2 cellular contexts compared by ENCODE assay signal in the genomic region with DNA sequence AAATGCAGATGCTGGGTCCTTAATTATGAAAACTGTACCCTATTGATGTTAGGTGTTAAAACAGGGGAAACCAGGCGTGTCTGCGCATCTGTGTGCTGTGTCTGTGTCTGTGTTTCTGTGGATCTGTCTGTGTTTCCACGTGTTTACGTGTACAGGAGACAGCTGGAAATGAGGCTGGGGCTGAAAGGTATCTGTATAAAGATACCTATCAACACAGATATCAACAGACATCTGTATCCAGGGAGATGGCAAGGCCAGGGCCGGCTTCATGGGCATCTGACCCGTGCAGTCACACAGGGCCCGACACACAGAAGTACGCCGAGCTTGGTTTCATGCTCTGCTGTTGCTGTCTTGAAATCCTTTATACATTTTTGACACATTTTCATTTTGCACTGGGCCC.
TF ChIP-seq lines count a peak whose summit lies in the region.

No MANE protein-coding gene starts in this region.

TF ChIP-seq in HEK293, 187 proteins besides CTCF, POLR2A, EP300 and RAD21 (continued from another document):
- TF ChIP-seq ZNF558 (tag by site-specific recombination; IDR thresholded peaks at IDR 0.05), result 0 out of 2 replicates have a peak, but pooled peaks have one; percentile 46
- TF ChIP-seq, protein P1, sequence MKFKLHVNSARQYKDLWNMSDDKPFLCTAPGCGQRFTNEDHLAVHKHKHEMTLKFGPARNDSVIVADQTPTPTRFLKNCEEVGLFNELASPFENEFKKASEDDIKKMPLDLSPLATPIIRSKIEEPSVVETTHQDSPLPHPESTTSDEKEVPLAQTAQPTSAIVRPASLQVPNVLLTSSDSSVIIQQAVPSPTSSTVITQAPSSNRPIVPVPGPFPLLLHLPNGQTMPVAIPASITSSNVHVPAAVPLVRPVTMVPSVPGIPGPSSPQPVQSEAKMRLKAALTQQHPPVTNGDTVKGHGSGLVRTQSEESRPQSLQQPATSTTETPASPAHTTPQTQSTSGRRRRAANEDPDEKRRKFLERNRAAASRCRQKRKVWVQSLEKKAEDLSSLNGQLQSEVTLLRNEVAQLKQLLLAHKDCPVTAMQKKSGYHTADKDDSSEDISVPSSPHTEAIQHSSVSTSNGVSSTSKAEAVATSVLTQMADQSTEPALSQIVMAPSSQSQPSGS (tag by site-specific recombination; IDR thresholded peaks at IDR 0.05; ENCODE audit: low read depth), result no peak
- TF ChIP-seq, protein P2, sequence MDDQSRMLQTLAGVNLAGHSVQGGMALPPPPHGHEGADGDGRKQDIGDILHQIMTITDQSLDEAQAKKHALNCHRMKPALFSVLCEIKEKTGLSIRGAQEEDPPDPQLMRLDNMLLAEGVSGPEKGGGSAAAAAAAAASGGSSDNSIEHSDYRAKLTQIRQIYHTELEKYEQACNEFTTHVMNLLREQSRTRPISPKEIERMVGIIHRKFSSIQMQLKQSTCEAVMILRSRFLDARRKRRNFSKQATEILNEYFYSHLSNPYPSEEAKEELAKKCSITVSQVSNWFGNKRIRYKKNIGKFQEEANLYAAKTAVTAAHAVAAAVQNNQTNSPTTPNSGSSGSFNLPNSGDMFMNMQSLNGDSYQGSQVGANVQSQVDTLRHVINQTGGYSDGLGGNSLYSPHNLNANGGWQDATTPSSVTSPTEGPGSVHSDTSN (CRISPR knock-in tag; IDR thresholded peaks at IDR 0.05), result no peak
- TF ChIP-seq, protein P3, sequence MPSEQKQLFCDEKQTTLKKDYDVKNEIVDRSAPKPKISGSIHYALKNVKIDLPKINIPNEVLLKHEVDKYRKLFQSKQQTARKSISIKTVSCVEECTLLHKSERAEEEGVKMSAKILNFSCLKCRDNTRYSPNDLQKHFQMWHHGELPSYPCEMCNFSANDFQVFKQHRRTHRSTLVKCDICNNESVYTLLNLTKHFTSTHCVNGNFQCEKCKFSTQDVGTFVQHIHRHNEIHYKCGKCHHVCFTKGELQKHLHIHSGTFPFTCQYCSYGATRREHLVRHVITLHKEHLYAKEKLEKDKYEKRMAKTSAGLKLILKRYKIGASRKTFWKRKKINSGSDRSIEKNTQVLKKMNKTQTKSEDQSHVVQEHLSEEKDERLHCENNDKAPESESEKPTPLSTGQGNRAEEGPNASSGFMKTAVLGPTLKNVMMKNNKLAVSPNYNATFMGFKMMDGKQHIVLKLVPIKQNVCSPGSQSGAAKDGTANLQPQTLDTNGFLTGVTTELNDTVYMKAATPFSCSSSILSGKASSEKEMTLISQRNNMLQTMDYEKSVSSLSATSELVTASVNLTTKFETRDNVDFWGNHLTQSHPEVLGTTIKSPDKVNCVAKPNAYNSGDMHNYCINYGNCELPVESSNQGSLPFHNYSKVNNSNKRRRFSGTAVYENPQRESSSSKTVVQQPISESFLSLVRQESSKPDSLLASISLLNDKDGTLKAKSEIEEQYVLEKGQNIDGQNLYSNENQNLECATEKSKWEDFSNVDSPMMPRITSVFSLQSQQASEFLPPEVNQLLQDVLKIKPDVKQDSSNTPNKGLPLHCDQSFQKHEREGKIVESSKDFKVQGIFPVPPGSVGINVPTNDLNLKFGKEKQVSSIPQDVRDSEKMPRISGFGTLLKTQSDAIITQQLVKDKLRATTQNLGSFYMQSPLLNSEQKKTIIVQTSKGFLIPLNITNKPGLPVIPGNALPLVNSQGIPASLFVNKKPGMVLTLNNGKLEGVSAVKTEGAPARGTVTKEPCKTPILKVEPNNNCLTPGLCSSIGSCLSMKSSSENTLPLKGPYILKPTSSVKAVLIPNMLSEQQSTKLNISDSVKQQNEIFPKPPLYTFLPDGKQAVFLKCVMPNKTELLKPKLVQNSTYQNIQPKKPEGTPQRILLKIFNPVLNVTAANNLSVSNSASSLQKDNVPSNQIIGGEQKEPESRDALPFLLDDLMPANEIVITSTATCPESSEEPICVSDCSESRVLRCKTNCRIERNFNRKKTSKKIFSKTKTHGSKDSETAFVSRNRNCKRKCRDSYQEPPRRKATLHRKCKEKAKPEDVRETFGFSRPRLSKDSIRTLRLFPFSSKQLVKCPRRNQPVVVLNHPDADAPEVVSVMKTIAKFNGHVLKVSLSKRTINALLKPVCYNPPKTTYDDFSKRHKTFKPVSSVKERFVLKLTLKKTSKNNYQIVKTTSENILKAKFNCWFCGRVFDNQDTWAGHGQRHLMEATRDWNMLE (tag by site-specific recombination; conservative IDR thresholded peaks at IDR 0.05; ENCODE audit: low read depth), result no peak

TF ChIP-seq in GM12878, 131 proteins besides CTCF, POLR2A, EP300 and RAD21 (continued from another document):
- TF ChIP-seq, protein P4, sequence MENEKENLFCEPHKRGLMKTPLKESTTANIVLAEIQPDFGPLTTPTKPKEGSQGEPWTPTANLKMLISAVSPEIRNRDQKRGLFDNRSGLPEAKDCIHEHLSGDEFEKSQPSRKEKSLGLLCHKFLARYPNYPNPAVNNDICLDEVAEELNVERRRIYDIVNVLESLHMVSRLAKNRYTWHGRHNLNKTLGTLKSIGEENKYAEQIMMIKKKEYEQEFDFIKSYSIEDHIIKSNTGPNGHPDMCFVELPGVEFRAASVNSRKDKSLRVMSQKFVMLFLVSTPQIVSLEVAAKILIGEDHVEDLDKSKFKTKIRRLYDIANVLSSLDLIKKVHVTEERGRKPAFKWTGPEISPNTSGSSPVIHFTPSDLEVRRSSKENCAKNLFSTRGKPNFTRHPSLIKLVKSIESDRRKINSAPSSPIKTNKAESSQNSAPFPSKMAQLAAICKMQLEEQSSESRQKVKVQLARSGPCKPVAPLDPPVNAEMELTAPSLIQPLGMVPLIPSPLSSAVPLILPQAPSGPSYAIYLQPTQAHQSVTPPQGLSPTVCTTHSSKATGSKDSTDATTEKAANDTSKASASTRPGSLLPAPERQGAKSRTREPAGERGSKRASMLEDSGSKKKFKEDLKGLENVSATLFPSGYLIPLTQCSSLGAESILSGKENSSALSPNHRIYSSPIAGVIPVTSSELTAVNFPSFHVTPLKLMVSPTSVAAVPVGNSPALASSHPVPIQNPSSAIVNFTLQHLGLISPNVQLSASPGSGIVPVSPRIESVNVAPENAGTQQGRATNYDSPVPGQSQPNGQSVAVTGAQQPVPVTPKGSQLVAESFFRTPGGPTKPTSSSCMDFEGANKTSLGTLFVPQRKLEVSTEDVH (IDR thresholded peaks at IDR 0.05; ENCODE audit: low read depth, partially characterized antibody), result no peak
- TF ChIP-seq RBBP5 (conservative IDR thresholded peaks at IDR 0.05) (no peak), NFXL1 (IDR thresholded peaks at IDR 0.05; ENCODE audit: borderline replicate concordance) (0 out of 2 replicates have a peak, but pooled peaks have one; percentile 84)
